ENCODE assay signal across 13 cellular contexts in the genomic region with DNA sequence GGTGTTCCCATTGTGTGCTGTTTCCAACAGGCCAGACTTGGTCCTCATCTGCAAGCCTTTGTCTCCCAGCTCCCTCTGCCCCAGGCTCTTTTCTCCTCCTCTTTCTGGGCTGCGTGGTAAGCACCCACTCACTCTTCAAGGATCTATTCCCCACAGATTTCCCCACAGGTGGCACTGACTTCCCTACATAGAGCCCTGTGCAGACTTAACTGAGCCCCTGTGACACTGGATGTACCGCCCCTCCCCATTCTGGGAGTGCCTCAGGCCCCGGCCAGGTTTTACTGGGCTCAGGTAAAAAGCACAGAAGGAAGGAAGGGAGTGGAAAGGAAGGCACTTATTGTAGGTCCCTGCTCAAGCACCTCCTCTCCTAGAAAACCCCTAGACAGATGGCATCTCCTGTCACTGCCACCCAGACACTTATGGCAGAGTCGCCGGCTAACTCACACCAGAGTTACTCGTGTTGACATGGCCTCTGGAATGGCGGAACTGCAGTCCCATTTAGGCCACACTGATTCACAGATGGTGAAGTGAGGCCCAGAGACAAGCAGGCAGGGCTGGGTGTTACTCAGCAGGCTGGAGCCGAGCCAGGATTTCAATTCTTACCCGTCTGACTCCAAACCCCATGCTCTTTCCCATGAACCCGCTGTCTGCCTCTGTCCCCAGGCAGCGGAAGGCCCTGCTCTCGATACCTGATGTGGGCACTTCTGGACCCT. TPM values are rescaled to one million over a fixed set of nuclear protein-coding genes. Genes with fewer than 3 reads are reported as not detected.
DNase-seq lines count a peak whose midpoint lies in the region; ATAC-seq, FAIRE-seq and TF ChIP-seq lines count a peak whose summit lies in the region.
"Had no signal": no experiment of that assay in that cellular context is flagged by ENCODE, and none has a peak within 500 bp of the region (broad histone marks: within the 10 kb centered on the region; RNA-seq: fewer than 3 reads in every experiment).

No MANE protein-coding gene starts in this region.

- no peak for ATAC-seq in HG02885 (IDR thresholded peaks at IDR 0.05; ENCODE audit: poor library complexity, unreplicated experiment)

- H2AFZ ChIP-seq in MM.1S (ENCODE audit: low read length), result no peak overlapping the region

- peak; percentile 56 for DNase-seq in EL
- DNase-seq in M059J (ENCODE audit: low read depth), result peak; percentile 41
- DNase-seq in bronchial epithelial cell (ENCODE audit: low read depth), result peak; percentile 51
- peak; percentile 73 for DNase-seq in mesenteric fat pad (ENCODE audit: low spot score)
- no peak for DNase-seq in DMS79 (lab: John Stamatoyannopoulos, UW)
- DNase-seq in MM.1S, result no peak
- DNase-seq in activated T-cell treated with anti-CD3 and anti-CD28 coated beads, Interleukin-2, amount 50 U/mL, for 1 hour, result no peak
- DNase-seq: CD8-positive, alpha-beta memory T cell; cortex of kidney; NCI-H1105 had no signal

- no peaks in the 10 kb centered on the region for H3K27me3 ChIP-seq in bronchial epithelial cell (ENCODE audit: control insufficient read depth, insufficient read depth, low read length)
- peaks cover 12% of the 10 kb centered on the region; the same call in 1 of the 2 replicates for H3K27me3 ChIP-seq in MM.1S (replicated peaks; ENCODE audit: insufficient read depth, low read length)
- H3K27me3 ChIP-seq: tibial nerve had no signal

- H3K36me3 ChIP-seq in bronchial epithelial cell (ENCODE audit: control insufficient read depth, insufficient read depth, low read length), result no peaks in the 10 kb centered on the region
- no peaks in the 10 kb centered on the region for H3K36me3 ChIP-seq in MM.1S (replicated peaks; ENCODE audit: insufficient read depth, low read length)

- no peaks in the 10 kb centered on the region for H3K79me2 ChIP-seq in MM.1S (ENCODE audit: low read length)

- H3F3A ChIP-seq in MM.1S (ENCODE audit: insufficient read depth, low read length), result no peaks in the 10 kb centered on the region

- no peak overlapping the region for H3K4me2 ChIP-seq in MM.1S (ENCODE audit: low read depth, low read length)

- no peak overlapping the region for H3K27ac ChIP-seq in MM.1S (ENCODE audit: low read length)
- H3K27ac ChIP-seq: tibial nerve had no signal

- no peaks in the 10 kb centered on the region for H3K9me3 ChIP-seq in MM.1S (replicated peaks; ENCODE audit: insufficient read depth, low read length)

- no peaks in the 10 kb centered on the region for H3K9me2 ChIP-seq in MM.1S (replicated peaks; ENCODE audit: insufficient read depth, low read length)

- H3K9ac ChIP-seq in MM.1S (ENCODE audit: low read length), result no peak overlapping the region

- H4K20me1 ChIP-seq in MM.1S (ENCODE audit: insufficient read depth, low read length), result no peaks in the 10 kb centered on the region

- H3K4me3 ChIP-seq in bronchial epithelial cell (ENCODE audit: low read depth, low read length), result no peak overlapping the region
- no peak overlapping the region for H3K4me3 ChIP-seq in MM.1S (ENCODE audit: low read length)
- H3K4me3 ChIP-seq: tibial nerve had no signal

- H3K4me1 ChIP-seq in MM.1S (ENCODE audit: low read length), result peaks cover 22% of the 10 kb centered on the region

- TF ChIP-seq CTCF in bronchial epithelial cell (IDR thresholded peaks at IDR 0.05; ENCODE audit: insufficient read depth, low read length, severe bottlenecking), result no peak
- no peak for TF ChIP-seq CTCF in MM.1S (IDR thresholded peaks at IDR 0.05; ENCODE audit: low read length)

- FAIRE-seq in bronchial epithelial cell (lab: Jason Lieb, UNC), result no peak
- FAIRE-seq: GM19239 had no signal

RNA-seq across cellular contexts. Expression of a gene that starts 47.2 kb away (rescaled TPM):
- total RNA-seq in M059J (2014; rRNA removed; shearing (Covaris generic)), result not detected in 2 replicates
- total RNA-seq in bronchial epithelial cell (0.26 TPM in 1 of 2 replicates, not detected in the other), mesenteric fat pad (136 TPM)

Comparison
In these comparisons a context has a peak if more than half of its experiments do, and no peak if none do; other contexts are left out.
1. DNase-seq: peak in EL (single experiment), M059J (single experiment), bronchial epithelial cell (single experiment) and mesenteric fat pad (single experiment); none in DMS79 (single experiment), MM.1S (single experiment) and activated T-cell treated with anti-CD3 and anti-CD28 coated beads, Interleukin-2, amount 50 U/mL, for 1 hour (single experiment).
2. RNA of a gene that starts 47.2 kb away (total RNA-seq): 136 TPM in mesenteric fat pad (single experiment); 0.26 TPM in bronchial epithelial cell and not detected in M059J; every median in the first group is over 100 times any median in the second.